35 cellular contexts compared by ENCODE assay signal in genomic region chr10:8146650-8147049, GRCh38.
DNase-seq lines count a peak whose midpoint lies in the region; ATAC-seq, FAIRE-seq and TF ChIP-seq lines count a peak whose summit lies in the region.
"Had no signal": no experiment of that assay in that cellular context is flagged by ENCODE, and none has a peak within 500 bp of the region (broad histone marks: within the 10 kb centered on the region; RNA-seq: fewer than 3 reads in every experiment).

No MANE protein-coding gene starts in this region.

- no peaks in the 10 kb centered on the region for H3K4me1 ChIP-seq in breast epithelium
- peaks cover 10% of the 10 kb centered on the region; the same call in 1 of the 2 replicates for H3K4me1 ChIP-seq in SJSA1 (replicated peaks)
- H3K4me1 ChIP-seq in foreskin keratinocyte = peaks cover 9% of the 10 kb centered on the region
- no peaks in the 10 kb centered on the region for H3K4me1 ChIP-seq in pancreas
- H3K4me1 ChIP-seq: esophagus muscularis mucosa, gastrocnemius medialis, upper lobe of right lung had no signal

- BruUV-seq in MCF 10A (replicated peaks; lab: Mats Ljungman, UMichigan) = no TSS peak

- H3K9me3 ChIP-seq in breast epithelium = no peaks in the 10 kb centered on the region
- no peaks in the 10 kb centered on the region for H3K9me3 ChIP-seq in SJSA1 (replicated peaks)
- no peaks in the 10 kb centered on the region for H3K9me3 ChIP-seq in pancreas
- H3K9me3 ChIP-seq: esophagus muscularis mucosa, gastrocnemius medialis, upper lobe of right lung had no signal

- H3K27ac Mint-ChIP-seq in MCF 10A (ENCODE audit: low read depth, unreplicated experiment) = peak overlapping the region; percentile 18
- H3K27ac Mint-ChIP-seq: activated CD4-positive, alpha-beta T cell treated with anti-CD3 and anti-CD28 coated beads, Interleukin-2, amount 10 ng/mL, durations not matched to agents 24 days and 14 days; activated naive CD4-positive, alpha-beta T cell treated with anti-CD3 and anti-CD28 coated beads, Interleukin-2, amount 50 U/mL, for 24 hours; HFFc6; immature natural killer cell; mesothelial cell of epicardium; stimulated activated naive B cell treated with anti-CD40 and anti-IgM and Interleukin-4, amounts not matched to agents 10 μg/mL and 1 μg/mL and 100 μg/mL, for 72 hours; T-helper 2 cell treated with Interferon-gamma antibody and Interleukin-4, amounts not matched to agents 5 μg/mL and 100 μg/mL, for 36 hours had no signal

- H3K36me3 ChIP-seq in breast epithelium = no peaks in the 10 kb centered on the region
- no peaks in the 10 kb centered on the region for H3K36me3 ChIP-seq in SJSA1
- H3K36me3 ChIP-seq in pancreas = no peaks in the 10 kb centered on the region
- H3K36me3 ChIP-seq: esophagus muscularis mucosa, gastrocnemius medialis, upper lobe of right lung had no signal

- H3K27ac ChIP-seq in breast epithelium = no peak overlapping the region
- H3K27ac ChIP-seq in SJSA1 = 0 out of 2 replicates have a peak overlapping the region, but pooled peaks have one; percentile 13
- no peak overlapping the region for H3K27ac ChIP-seq in foreskin keratinocyte
- H3K27ac ChIP-seq in pancreas = no peak overlapping the region
- H3K27ac ChIP-seq: 22Rv1, esophagus muscularis mucosa, gastrocnemius medialis, upper lobe of right lung, VCaP had no signal

- ATAC-seq in foreskin keratinocyte (peak; percentile 58), pancreas (no peak)
- ATAC-seq: gastrocnemius medialis; GM12878; left ventricle myocardium superior; naive thymus-derived CD4-positive, alpha-beta T cell; stimulated activated naive B cell treated with anti-CD40 and anti-IgM and Interleukin-4, amounts not matched to agents 10 μg/mL and 1 μg/mL and 100 μg/mL, for 72 hours; upper lobe of right lung had no signal

- peaks cover 12% of the 10 kb centered on the region for H3K4me1 Mint-ChIP-seq in MCF 10A (ENCODE audit: insufficient read depth, unreplicated experiment)
- H3K4me1 Mint-ChIP-seq: activated naive CD4-positive, alpha-beta T cell treated with anti-CD3 and anti-CD28 coated beads, Interleukin-2, amount 50 U/mL, for 24 hours; stimulated activated naive B cell treated with anti-CD40 and anti-IgM and Interleukin-4, amounts not matched to agents 10 μg/mL and 1 μg/mL and 100 μg/mL, for 72 hours had no signal

- intact Hi-C loops in MCF 10A (cut with micrococcal nuclease) = no loop called here
- intact Hi-C loops in breast epithelium (cut with DNase I; ENCODE audit: low total_unique reads) = no loop called here
- intact Hi-C loops in pancreas (cut with DNase I) = no loop called here

- 37 to 47% methylated on average over 9 of the region's 9 CpGs for WGBS in pancreas, 2 donors

- H3K9me3 Mint-ChIP-seq in MCF 10A (ENCODE audit: unreplicated experiment) = no peaks in the 10 kb centered on the region
- H3K9me3 Mint-ChIP-seq: activated CD4-positive, alpha-beta T cell treated with anti-CD3 and anti-CD28 coated beads, Interleukin-2, amount 10 ng/mL, durations not matched to agents 24 days and 14 days; activated naive CD4-positive, alpha-beta T cell treated with anti-CD3 and anti-CD28 coated beads, Interleukin-2, amount 50 U/mL, for 24 hours; immature natural killer cell; mesothelial cell of epicardium; naive thymus-derived CD4-positive, alpha-beta T cell; stimulated activated naive B cell treated with anti-CD40 and anti-IgM and Interleukin-4, amounts not matched to agents 10 μg/mL and 1 μg/mL and 100 μg/mL, for 72 hours; T-helper 2 cell treated with Interferon-gamma antibody and Interleukin-4, amounts not matched to agents 5 μg/mL and 100 μg/mL, for 36 hours had no signal

- H3K27me3 Mint-ChIP-seq in MCF 10A (ENCODE audit: insufficient read depth, unreplicated experiment) = no peaks in the 10 kb centered on the region
- H3K27me3 Mint-ChIP-seq: activated naive CD4-positive, alpha-beta T cell treated with anti-CD3 and anti-CD28 coated beads, Interleukin-2, amount 50 U/mL, for 24 hours had no signal

- no peak for TF ChIP-seq CTCF in MCF 10A (IDR thresholded peaks at IDR 0.05; ENCODE audit: unreplicated experiment)
- TF ChIP-seq CTCF in breast epithelium (IDR thresholded peaks at IDR 0.05) = no peak
- no peak for TF ChIP-seq CTCF in foreskin keratinocyte (conservative IDR thresholded peaks at IDR 0.05)
- no peak for TF ChIP-seq CTCF in pancreas (IDR thresholded peaks at IDR 0.05)

- H3K27me3 ChIP-seq in breast epithelium (no peaks in the 10 kb centered on the region), SJSA1 (replicated peaks) (no peaks in the 10 kb centered on the region), foreskin keratinocyte (no peaks in the 10 kb centered on the region), pancreas (peaks cover 0 to 4% (median 0%) of the 10 kb centered on the region in 4 donors)
- H3K27me3 ChIP-seq: gastrocnemius medialis, upper lobe of right lung had no signal

- H3K4me3 ChIP-seq in breast epithelium (no peak overlapping the region), SJSA1 (no peak overlapping the region), pancreas (no peak overlapping the region)
- H3K4me3 ChIP-seq: esophagus muscularis mucosa, gastrocnemius medialis, GM12878, upper lobe of right lung had no signal

- CTCF ChIA-PET in MCF 10A (lab: Yijun Ruan, JAX) = no interaction called here

- H3K36me3 Mint-ChIP-seq in MCF 10A (ENCODE audit: insufficient read depth, unreplicated experiment) = no peaks in the 10 kb centered on the region
- H3K36me3 Mint-ChIP-seq: immature natural killer cell; mesothelial cell of epicardium; stimulated activated naive B cell treated with anti-CD40 and anti-IgM and Interleukin-4, amounts not matched to agents 10 μg/mL and 1 μg/mL and 100 μg/mL, for 72 hours had no signal

- TF ChIP-seq POLR2A in breast epithelium (IDR thresholded peaks at IDR 0.05) = no peak

- no peak overlapping the region for H3K4me3 Mint-ChIP-seq in MCF 10A (ENCODE audit: unreplicated experiment)
- H3K4me3 Mint-ChIP-seq: activated CD4-positive, alpha-beta T cell treated with anti-CD3 and anti-CD28 coated beads, Interleukin-2, amount 10 ng/mL, durations not matched to agents 24 days and 14 days; activated naive CD4-positive, alpha-beta T cell treated with anti-CD3 and anti-CD28 coated beads, Interleukin-2, amount 50 U/mL, for 24 hours; HFFc6; immature natural killer cell; mesothelial cell of epicardium; naive thymus-derived CD4-positive, alpha-beta T cell; stimulated activated naive B cell treated with anti-CD40 and anti-IgM and Interleukin-4, amounts not matched to agents 10 μg/mL and 1 μg/mL and 100 μg/mL, for 72 hours; T-helper 2 cell treated with Interferon-gamma antibody and Interleukin-4, amounts not matched to agents 5 μg/mL and 100 μg/mL, for 36 hours had no signal

- FAIRE-seq in pancreas (lab: Jason Lieb, UNC) = no peak
- FAIRE-seq: GM12878 had no signal

- POLR2A ChIA-PET in MCF 10A (lab: Yijun Ruan, JAX) = no interaction called here

- DNase-seq in MCF 10A (ENCODE audit: unreplicated experiment) (no peak), breast epithelium (ENCODE audit: low spot score in 2 of 2) (no peak), SJSA1 (ENCODE audit: low read depth in 1 of 2, low spot score in 2 of 2) (peak in 1 of 2 experiments; percentile 1), foreskin keratinocyte (peak; percentile 47 to 76), NCI-H187 (lab: John Stamatoyannopoulos, UW) (no peak), NCI-H510A treated with DMSO at 0.1 percent for 48 hours (lab: John Stamatoyannopoulos, UW) (no peak), pancreas (no peak)
- no peak for DNase-seq in activated T-cell treated with anti-CD3 and anti-CD28 coated beads, Interleukin-2, amount 50 U/mL, for 1 hour
- DNase-seq: activated CD4-positive, alpha-beta T cell treated with anti-CD3 and anti-CD28 coated beads, Interleukin-2, amount 10 ng/mL, durations not matched to agents 24 days and 14 days; anterior cingulate cortex; caudate nucleus; cortex of kidney; DND-41; gastrocnemius medialis; HFFc6; hypothalamus; immature natural killer cell; IMR-90; left ventricle myocardium superior; naive thymus-derived CD4-positive, alpha-beta T cell; NCI-H1105; NCI-H2029; NCI-H2227 treated with DMSO at 0.1 percent for 48 hours; nucleus accumbens; RPMI8226; stimulated activated CD4-positive, alpha-beta T cell treated with anti-CD3 and anti-CD28 coated beads, Interleukin-15, amount 100 ng/mL, for 24 hours; stimulated activated naive B cell treated with anti-CD40 and anti-IgM and Interleukin-4, amounts not matched to agents 10 μg/mL and 1 μg/mL and 100 μg/mL, for 72 hours; upper lobe of right lung had no signal

Comparison
In these comparisons a context has a peak if more than half of its experiments do, and no peak if none do; other contexts are left out.
1. DNase-seq: peak in foreskin keratinocyte (2 of 2); none in MCF 10A (single experiment), breast epithelium (0 of 2), NCI-H187 (0 of 2), activated T-cell treated with anti-CD3 and anti-CD28 coated beads, Interleukin-2, amount 50 U/mL, for 1 hour (single experiment), NCI-H510A treated with DMSO at 0.1 percent for 48 hours (single experiment) and pancreas (0 of 6).